Comparison of ENCODE assay signal across 19 cellular contexts in the genomic region with DNA sequence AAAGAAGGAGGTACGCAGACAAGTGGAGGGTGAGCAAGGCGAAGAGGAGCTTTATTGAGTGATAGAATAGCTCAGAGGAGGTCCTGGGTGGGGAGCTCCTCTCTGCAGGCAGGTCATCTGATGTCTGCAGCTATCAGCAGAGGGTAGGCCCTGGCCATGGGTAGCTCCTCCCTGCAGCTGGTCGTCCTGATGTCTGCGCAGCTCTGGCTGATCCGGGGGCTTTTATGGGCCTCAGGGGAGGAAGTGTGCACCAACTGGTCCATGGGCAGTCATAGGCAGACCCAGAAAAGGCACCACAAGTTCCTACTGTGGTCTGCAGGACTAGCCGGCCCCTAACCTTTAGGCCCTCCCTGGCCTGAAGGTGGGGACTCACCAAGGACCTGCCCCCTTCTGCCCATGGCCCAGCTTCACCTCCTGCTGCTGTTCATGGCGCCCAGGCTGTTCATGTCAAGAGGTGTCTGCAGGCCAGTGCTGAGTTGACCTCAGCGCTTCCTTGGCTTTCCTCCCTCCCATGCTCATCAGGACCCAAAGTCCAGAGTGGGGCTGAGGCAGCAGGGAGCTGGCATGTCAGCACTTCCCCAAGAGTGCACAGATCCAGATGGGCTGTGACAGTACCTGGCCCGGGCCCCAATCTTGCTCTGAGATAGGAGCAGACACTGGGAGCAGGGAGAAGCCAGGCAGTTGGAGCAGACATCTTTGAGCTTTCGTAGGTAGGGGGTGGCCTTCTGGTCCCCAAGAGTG. TPM values are rescaled to one million over a fixed set of nuclear protein-coding genes. Genes with fewer than 3 reads are reported as not detected.
"Had no signal": no experiment of that assay in that cellular context is flagged by ENCODE, and none has a peak within 500 bp of the region (broad histone marks: within the 10 kb centered on the region; RNA-seq: fewer than 3 reads in every experiment).

No MANE protein-coding gene starts in this region.

- H3K36me3 ChIP-seq: brain microvascular endothelial cell, colonic mucosa had no signal

- ATAC-seq: activated naive CD8-positive, alpha-beta T cell treated with anti-CD3 and anti-CD28 coated beads, Interleukin-2, amount 50 U/mL, for 24 hours; activated T-helper 17 cell treated with anti-CD3 and anti-CD28 coated beads, Interleukin-2, amount 50 U/mL, for 72 hours; heart left ventricle had no signal

- H3K4me3 ChIP-seq: colonic mucosa, heart left ventricle, lung, skin epidermis, stomach, testis had no signal

- H3K9me3 Mint-ChIP-seq: activated naive CD8-positive, alpha-beta T cell treated with anti-CD3 and anti-CD28 coated beads, Interleukin-2, amount 50 U/mL, for 24 hours; activated T-helper 17 cell treated with anti-CD3 and anti-CD28 coated beads, Interleukin-2, amount 50 U/mL, for 72 hours; central memory CD8-positive, alpha-beta T cell; type B pancreatic cell had no signal

- H3K27ac ChIP-seq: brain microvascular endothelial cell, colonic mucosa, heart left ventricle, skin epidermis, stomach, testis, VCaP had no signal

- H3K4me1 ChIP-seq: colonic mucosa, heart left ventricle, stomach, testis had no signal

- H3K4me3 Mint-ChIP-seq: activated naive CD8-positive, alpha-beta T cell treated with anti-CD3 and anti-CD28 coated beads, Interleukin-2, amount 50 U/mL, for 24 hours; activated T-helper 17 cell treated with anti-CD3 and anti-CD28 coated beads, Interleukin-2, amount 50 U/mL, for 72 hours; central memory CD8-positive, alpha-beta T cell; type B pancreatic cell had no signal

- DNase-seq: activated CD4-positive, alpha-beta T cell treated with anti-CD3 and anti-CD28 coated beads, Interleukin-2, amount 50 U/mL, for 1 hour; activated CD4-positive, CD25-positive, alpha-beta regulatory T cell treated with anti-CD3 and anti-CD28 coated beads, Interleukin-2, amount 50 U/mL, for 72 hours; activated naive CD4-positive, alpha-beta T cell; activated naive CD8-positive, alpha-beta T cell treated with anti-CD3 and anti-CD28 coated beads, Interleukin-2, amount 50 U/mL, for 24 hours; activated T-cell treated with anti-CD3 and anti-CD28 coated beads for 4 hours; brain microvascular endothelial cell; colonic mucosa; kidney glomerular epithelial cell; stomach; testis had no signal

- H3K9me3 ChIP-seq: colonic mucosa, heart left ventricle, stomach, testis had no signal

- H3K36me3 Mint-ChIP-seq: type B pancreatic cell had no signal

- H3K27ac Mint-ChIP-seq: activated naive CD8-positive, alpha-beta T cell treated with anti-CD3 and anti-CD28 coated beads, Interleukin-2, amount 50 U/mL, for 24 hours; activated T-helper 17 cell treated with anti-CD3 and anti-CD28 coated beads, Interleukin-2, amount 50 U/mL, for 72 hours; progenitor cell of endocrine pancreas; type B pancreatic cell had no signal

- H3K27me3 ChIP-seq: brain microvascular endothelial cell, colonic mucosa, heart left ventricle, stomach, testis had no signal

- H3K27me3 Mint-ChIP-seq: activated naive CD8-positive, alpha-beta T cell treated with anti-CD3 and anti-CD28 coated beads, Interleukin-2, amount 50 U/mL, for 24 hours; activated T-helper 17 cell treated with anti-CD3 and anti-CD28 coated beads, Interleukin-2, amount 50 U/mL, for 72 hours; central memory CD8-positive, alpha-beta T cell; progenitor cell of endocrine pancreas; type B pancreatic cell had no signal

RNA-seq across cellular contexts. Expression of a gene that starts 46.1 kb away (rescaled TPM):
- total RNA-seq: myocyte had no signal
